Comparison of ENCODE assay signal across 36 cellular contexts in genomic region chr7:28110427-28111012, GRCh38.
"Had no signal": no experiment of that assay in that cellular context is flagged by ENCODE, and none has a peak within 500 bp of the region (broad histone marks: within the 10 kb centered on the region; RNA-seq: fewer than 3 reads in every experiment).

No MANE protein-coding gene starts in this region.

- H3K9me3 Mint-ChIP-seq: activated CD4-positive, alpha-beta memory T cell treated with anti-CD3 and anti-CD28 coated beads for 36 hours; activated CD4-positive, alpha-beta T cell treated with anti-CD3 and anti-CD28 coated beads, Interleukin-2, amount 10 ng/mL, durations not matched to agents 24 days and 14 days; activated naive CD4-positive, alpha-beta T cell treated with anti-CD3 and anti-CD28 coated beads for 36 hours; activated naive CD4-positive, alpha-beta T cell treated with anti-CD3 and anti-CD28 coated beads, Interleukin-2, amount 50 U/mL, for 24 hours; activated naive CD8-positive, alpha-beta T cell treated with anti-CD3 and anti-CD28 coated beads for 36 hours; activated naive CD8-positive, alpha-beta T cell treated with anti-CD3 and anti-CD28 coated beads, Interleukin-2, amount 50 U/mL, for 24 hours; activated T-helper 1 cell treated with anti-CD3 and anti-CD28 coated beads, Interleukin-12 subunit alpha, Interleukin-12 subunit beta, Interleukin-2, Interleukin-4 antibody, amounts not matched to agents 30 ng/mL and 10 ng/mL and 1 ng/mL, durations not matched to agents 14 hours and 24 hours and 36 hours; activated T-helper 2 cell treated with anti-CD3 and anti-CD28 coated beads, Interferon-gamma antibody, Interleukin-2, Interleukin-4, amounts not matched to agents 10 μg/mL and 5 μg/mL and 100 μg/mL, durations not matched to agents 14 hours and 24 hours and 36 hours; endodermal cell; T-helper 2 cell treated with Interferon-gamma antibody and Interleukin-4, amounts not matched to agents 5 μg/mL and 100 μg/mL, for 36 hours had no signal

- ATAC-seq: activated CD4-positive, alpha-beta T cell treated with anti-CD3 and anti-CD28 coated beads for 36 hours; activated CD8-positive, alpha-beta memory T cell treated with anti-CD3 and anti-CD28 coated beads, Interleukin-2, amount 10 ng/mL, durations not matched to agents 7 days and 5 days; activated CD8-positive, alpha-beta T cell treated with anti-CD3 and anti-CD28 coated beads, Interleukin-2, amount 10 ng/mL, durations not matched to agents 7 days and 5 days; activated naive CD8-positive, alpha-beta T cell treated with anti-CD3 and anti-CD28 coated beads, Interleukin-2, amount 50 U/mL, for 24 hours; body of pancreas; esophagus mucosa; foreskin keratinocyte; gastrocnemius medialis; heart left ventricle; T-helper 17 cell had no signal

- H3K27me3 Mint-ChIP-seq: activated CD4-positive, alpha-beta memory T cell treated with anti-CD3 and anti-CD28 coated beads for 36 hours; activated CD4-positive, alpha-beta T cell treated with anti-CD3 and anti-CD28 coated beads for 36 hours; activated CD4-positive, alpha-beta T cell treated with anti-CD3 and anti-CD28 coated beads, Interleukin-2, amount 10 ng/mL, durations not matched to agents 24 days and 14 days; activated CD8-positive, alpha-beta memory T cell treated with anti-CD3 and anti-CD28 coated beads, Interleukin-2, amount 10 ng/mL, durations not matched to agents 7 days and 5 days; activated naive CD4-positive, alpha-beta T cell treated with anti-CD3 and anti-CD28 coated beads, Interleukin-2, amount 50 U/mL, for 24 hours; activated naive CD8-positive, alpha-beta T cell treated with anti-CD3 and anti-CD28 coated beads for 36 hours; activated naive CD8-positive, alpha-beta T cell treated with anti-CD3 and anti-CD28 coated beads, Interleukin-2, amount 50 U/mL, for 24 hours; T-helper 17 cell had no signal

- DNase-seq: activated CD4-positive, alpha-beta memory T cell treated with anti-CD3 and anti-CD28 coated beads for 36 hours; activated CD4-positive, alpha-beta T cell treated with anti-CD3 and anti-CD28 coated beads for 36 hours; activated CD4-positive, alpha-beta T cell treated with anti-CD3 and anti-CD28 coated beads, Interleukin-2, amount 10 ng/mL, durations not matched to agents 24 days and 14 days; activated CD4-positive, CD25-positive, alpha-beta regulatory T cell; activated CD4-positive, CD25-positive, alpha-beta regulatory T cell treated with anti-CD3 and anti-CD28 coated beads, Interleukin-2, amount 50 U/mL, for 72 hours; activated CD8-positive, alpha-beta memory T cell treated with anti-CD3 and anti-CD28 coated beads, Interleukin-2, amount 10 ng/mL, durations not matched to agents 7 days and 5 days; activated CD8-positive, alpha-beta memory T cell treated with anti-CD3 and anti-CD28 coated beads, Interleukin-2, amount 50 U/mL, for 4 hours; activated CD8-positive, alpha-beta T cell treated with anti-CD3 and anti-CD28 coated beads, Interleukin-2, amount 10 ng/mL, durations not matched to agents 7 days and 5 days; activated effector memory CD4-positive, alpha-beta T cell treated with anti-CD3 and anti-CD28 coated beads, Interleukin-2, amount 50 U/mL, for 16 hours; activated naive CD4-positive, alpha-beta T cell treated with anti-CD3 and anti-CD28 coated beads for 36 hours; activated naive CD8-positive, alpha-beta T cell treated with anti-CD3 and anti-CD28 coated beads for 36 hours; activated naive CD8-positive, alpha-beta T cell treated with anti-CD3 and anti-CD28 coated beads, Interleukin-2, amount 50 U/mL, for 24 hours; activated T-cell treated with anti-CD3 and anti-CD28 coated beads, Interleukin-2, amount 50 U/mL, for 1 hour; activated T-cell treated with anti-CD3 and anti-CD28 coated beads, Interleukin-2, amount 50 U/mL, for 48 hours; adrenal gland; amygdala; aorta; body of pancreas; caudate nucleus; cerebellar nuclear complex; colonic mucosa; effector CD8-positive, alpha-beta T cell; endodermal cell; foreskin keratinocyte; gastrocnemius medialis; glutamatergic neuron; heart left ventricle; T-helper 1 cell; T-helper 17 cell; T1000; WERI-Rb-1 had no signal

- H3K4me1 Mint-ChIP-seq: activated CD4-positive, alpha-beta T cell treated with anti-CD3 and anti-CD28 coated beads, Interleukin-2, amount 10 ng/mL, durations not matched to agents 24 days and 14 days; activated CD8-positive, alpha-beta memory T cell treated with anti-CD3 and anti-CD28 coated beads, Interleukin-2, amount 10 ng/mL, durations not matched to agents 7 days and 5 days had no signal

- H3K4me3 Mint-ChIP-seq: activated CD4-positive, alpha-beta memory T cell treated with anti-CD3 and anti-CD28 coated beads for 36 hours; activated CD4-positive, alpha-beta T cell treated with anti-CD3 and anti-CD28 coated beads for 36 hours; activated CD4-positive, alpha-beta T cell treated with anti-CD3 and anti-CD28 coated beads, Interleukin-2, amount 10 ng/mL, durations not matched to agents 24 days and 14 days; activated CD8-positive, alpha-beta memory T cell treated with anti-CD3 and anti-CD28 coated beads, Interleukin-2, amount 10 ng/mL, durations not matched to agents 7 days and 5 days; activated CD8-positive, alpha-beta T cell treated with anti-CD3 and anti-CD28 coated beads, Interleukin-2, amount 10 ng/mL, durations not matched to agents 7 days and 5 days; activated naive CD4-positive, alpha-beta T cell treated with anti-CD3 and anti-CD28 coated beads for 36 hours; activated naive CD4-positive, alpha-beta T cell treated with anti-CD3 and anti-CD28 coated beads, Interleukin-2, amount 50 U/mL, for 24 hours; activated naive CD8-positive, alpha-beta T cell treated with anti-CD3 and anti-CD28 coated beads for 36 hours; activated naive CD8-positive, alpha-beta T cell treated with anti-CD3 and anti-CD28 coated beads, Interleukin-2, amount 50 U/mL, for 24 hours; activated T-helper 1 cell treated with anti-CD3 and anti-CD28 coated beads, Interleukin-12 subunit alpha, Interleukin-12 subunit beta, Interleukin-2, Interleukin-4 antibody, amounts not matched to agents 30 ng/mL and 10 ng/mL and 1 ng/mL, durations not matched to agents 14 hours and 24 hours and 36 hours; endodermal cell; T-helper 17 cell; T-helper 2 cell treated with Interferon-gamma antibody and Interleukin-4, amounts not matched to agents 5 μg/mL and 100 μg/mL, for 36 hours had no signal

- H3K27ac Mint-ChIP-seq: activated CD4-positive, alpha-beta memory T cell treated with anti-CD3 and anti-CD28 coated beads for 36 hours; activated CD4-positive, alpha-beta T cell treated with anti-CD3 and anti-CD28 coated beads for 36 hours; activated CD4-positive, alpha-beta T cell treated with anti-CD3 and anti-CD28 coated beads, Interleukin-2, amount 10 ng/mL, durations not matched to agents 24 days and 14 days; activated CD8-positive, alpha-beta memory T cell treated with anti-CD3 and anti-CD28 coated beads, Interleukin-2, amount 10 ng/mL, durations not matched to agents 7 days and 5 days; activated CD8-positive, alpha-beta T cell treated with anti-CD3 and anti-CD28 coated beads, Interleukin-2, amount 10 ng/mL, durations not matched to agents 7 days and 5 days; activated naive CD4-positive, alpha-beta T cell treated with anti-CD3 and anti-CD28 coated beads for 36 hours; activated naive CD4-positive, alpha-beta T cell treated with anti-CD3 and anti-CD28 coated beads, Interleukin-2, amount 50 U/mL, for 24 hours; activated naive CD8-positive, alpha-beta T cell treated with anti-CD3 and anti-CD28 coated beads for 36 hours; activated naive CD8-positive, alpha-beta T cell treated with anti-CD3 and anti-CD28 coated beads, Interleukin-2, amount 50 U/mL, for 24 hours; activated T-helper 1 cell treated with anti-CD3 and anti-CD28 coated beads, Interleukin-12 subunit alpha, Interleukin-12 subunit beta, Interleukin-2, Interleukin-4 antibody, amounts not matched to agents 30 ng/mL and 10 ng/mL and 1 ng/mL, durations not matched to agents 14 hours and 24 hours and 36 hours; activated T-helper 2 cell treated with anti-CD3 and anti-CD28 coated beads, Interferon-gamma antibody, Interleukin-2, Interleukin-4, amounts not matched to agents 10 μg/mL and 5 μg/mL and 100 μg/mL, durations not matched to agents 14 hours and 24 hours and 36 hours; endodermal cell; T-helper 17 cell; T-helper 2 cell treated with Interferon-gamma antibody and Interleukin-4, amounts not matched to agents 5 μg/mL and 100 μg/mL, for 36 hours had no signal

- H3K36me3 Mint-ChIP-seq: activated naive CD4-positive, alpha-beta T cell treated with anti-CD3 and anti-CD28 coated beads, Interleukin-2, amount 50 U/mL, for 24 hours had no signal
